ENCODE assay signal across 9 cellular contexts in genomic region chr6:161362266-161362665, GRCh38.
"Had no signal": no experiment of that assay in that cellular context is flagged by ENCODE, and none has a peak within 500 bp of the region (broad histone marks: within the 10 kb centered on the region; RNA-seq: fewer than 3 reads in every experiment).

No MANE protein-coding gene starts in this region.

- H3K4me2 ChIP-seq: GM23338 had no signal

- DNase-seq: GM23248, GOT3, H7, H9, HCEC 1CT, HFFc6 had no signal

- H2AFZ ChIP-seq: GM23248, GM23338 had no signal

- H3K36me3 ChIP-seq: HAP-1 had no signal

- H3K4me1 ChIP-seq: HAP-1 had no signal

- ATAC-seq: GM23338, HCT116 had no signal

- H3K9ac ChIP-seq: GM23248 had no signal

- H3K27ac ChIP-seq: GM23248 had no signal

- H3K4me3 ChIP-seq: GM23248, GM23338, HAP-1 had no signal
